In genomic region chr15:78666010-78666409, GRCh38 we compare ENCODE assay signal across 12 cellular contexts. TPM values are rescaled to one million over a fixed set of nuclear protein-coding genes. Genes with fewer than 3 reads are reported as not detected.
"Had no signal": no experiment of that assay in that cellular context is flagged by ENCODE, and none has a peak within 500 bp of the region (broad histone marks: within the 10 kb centered on the region; RNA-seq: fewer than 3 reads in every experiment).

No MANE protein-coding gene starts in this region.

- H3K36me3 Mint-ChIP-seq: IgD-negative memory B cell had no signal

- H3K4me3 Mint-ChIP-seq: GM23338, H9, IgD-negative memory B cell had no signal

- FAIRE-seq: H1, H54, HepG2 had no signal

- DNase-seq: H9, HCEC 1CT, Karpas-422, KBM-7 had no signal

- H3K27ac Mint-ChIP-seq: GM23338, H9, IgD-negative memory B cell had no signal

- H3K27ac ChIP-seq: HL-60, KMS-11 had no signal

- H3K4me2 ChIP-seq: GM23338, KMS-11 had no signal

- ATAC-seq: GM23338, HepG2 had no signal

- H3K4me3 ChIP-seq: GM23338 had no signal

- H3K9ac ChIP-seq: KMS-11 had no signal

- H3K9me3 Mint-ChIP-seq: GM23338, H9 had no signal

RNA-seq across cellular contexts. Expression of gene CHRNB4, which starts 25.0 kb away (rescaled TPM):
- total RNA-seq: HepG2, HT1080 had no signal
- polyA plus RNA-seq: HepG2, IgD-negative memory B cell had no signal

RNA-seq across cellular contexts. Expression of gene CHRNA3, which starts 45.2 kb away (rescaled TPM):
- total RNA-seq: HepG2, HT1080 had no signal
- polyA plus RNA-seq: HepG2, IgD-negative memory B cell had no signal
